In the genomic region with DNA sequence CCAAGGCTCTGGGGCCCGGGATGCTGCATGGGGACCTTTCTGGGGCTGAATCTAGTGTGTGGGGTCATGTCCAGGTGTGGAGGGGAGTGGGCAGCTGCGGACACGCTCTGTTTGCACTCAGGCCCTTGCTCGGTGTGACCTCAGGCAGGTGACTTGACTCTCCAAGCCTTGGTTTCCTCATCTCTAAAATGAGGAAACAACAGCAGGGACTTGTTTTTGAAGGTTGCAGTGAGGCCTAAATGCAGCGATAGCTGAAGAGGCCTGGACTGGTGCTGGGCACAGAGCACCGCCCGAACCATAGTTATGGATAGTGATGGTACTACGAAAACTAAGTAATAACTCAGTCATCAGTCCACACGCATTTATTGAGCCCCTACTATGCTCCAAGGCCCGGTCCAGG, we compare ENCODE assay signal across 19 cellular contexts.
DNase-seq lines count a peak whose midpoint lies in the region; ATAC-seq and TF ChIP-seq lines count a peak whose summit lies in the region.
"Had no signal": no experiment of that assay in that cellular context is flagged by ENCODE, and none has a peak within 500 bp of the region (broad histone marks: within the 10 kb centered on the region; RNA-seq: fewer than 3 reads in every experiment).

No MANE protein-coding gene starts in this region.

- TF ChIP-seq RAD21 in IMR-90 (IDR thresholded peaks at IDR 0.05; ENCODE audit: low read length): no peak

- TF ChIP-seq CTCF in IMR-90 (conservative IDR thresholded peaks at IDR 0.05; ENCODE audit: low read depth, low read length) (no peak), GM10248 (IDR thresholded peaks at IDR 0.05; ENCODE audit: control extremely low read depth, extremely low read depth, low read depth, missing control alignments) (no peak)

- H3K56ac ChIP-seq in IMR-90 (ENCODE audit: extremely low read depth, insufficient read depth, low read length): no peak overlapping the region

- H3K27ac Mint-ChIP-seq in CD4-positive, CD25-positive, alpha-beta regulatory T cell: peak overlapping the region; percentile 16 to 75 (median 58)

- H3K27me3 Mint-ChIP-seq in CD4-positive, CD25-positive, alpha-beta regulatory T cell: no peaks in the 10 kb centered on the region

- no peak overlapping the region for H3K14ac ChIP-seq in IMR-90 (replicated peaks; ENCODE audit: low read depth, low read length)

- H3K23ac ChIP-seq in IMR-90 (ENCODE audit: low read depth, low read length): no peak overlapping the region

- intact Hi-C loops in IMR-90 (cut with micrococcal nuclease): no loop called here
- intact Hi-C loops in posterior vena cava (cut with DNase I): no loop called here

- no peak overlapping the region for H4K8ac ChIP-seq in IMR-90 (ENCODE audit: low read depth in 2 of 2, low read length in 2 of 2)

- H3K27ac ChIP-seq in CD4-positive, CD25-positive, alpha-beta regulatory T cell (ENCODE audit: insufficient read depth, low read length, poor library complexity, severe bottlenecking): peak overlapping the region; percentile 25
- no peak overlapping the region for H3K27ac ChIP-seq in IMR-90 (ENCODE audit: insufficient read depth, low read length)
- H3K27ac ChIP-seq: GM23248, KMS-11, RWPE1 had no signal

- H2AK5ac ChIP-seq in IMR-90 (ENCODE audit: low read depth, low read length): no peak overlapping the region

- H2BK120ac ChIP-seq in IMR-90 (ENCODE audit: low read depth, low read length): no peak overlapping the region

- no peaks in the 10 kb centered on the region for H3K4me1 ChIP-seq in CD4-positive, CD25-positive, alpha-beta regulatory T cell (ENCODE audit: control insufficient read depth, insufficient read depth, low read length, poor library complexity, severe bottlenecking)
- H3K4me1 ChIP-seq in IMR-90 (ENCODE audit: control insufficient read depth, insufficient read depth, low read length): peaks cover 3% of the 10 kb centered on the region; the same call in 1 of the 2 replicates

- no TSS peak for BruUV-seq in IMR-90 (replicated peaks; lab: Mats Ljungman, UMichigan)

- H3K18ac ChIP-seq in IMR-90 (ENCODE audit: low read depth, low read length): no peak overlapping the region

- H3K4me3 ChIP-seq in CD4-positive, CD25-positive, alpha-beta regulatory T cell (ENCODE audit: low read depth, low read length): no peak overlapping the region
- no peak overlapping the region for H3K4me3 ChIP-seq in IMR-90 (ENCODE audit: insufficient read depth, low read depth, low read length)
- H3K4me3 ChIP-seq: GM23248 had no signal

- no peak overlapping the region for H3K4ac ChIP-seq in IMR-90 (ENCODE audit: low read depth, low read length)

- TF ChIP-seq POLR2A in IMR-90 (IDR thresholded peaks at IDR 0.05; ENCODE audit: low read depth, low read length): no peak

- H3K79me1 ChIP-seq in IMR-90 (ENCODE audit: low read depth in 1 of 2, low read length in 2 of 2): no peaks in the 10 kb centered on the region

- CTCF ChIA-PET in IMR-90 (lab: Yijun Ruan, JAX) (no interaction called here), GM10248 (lab: Yijun Ruan, JAX) (no interaction called here)

- 89% methylated on average over 5 of the region's 10 CpGs; no CpG with 5 or more reads in 1 of the 2 experiments for WGBS in IMR-90 (ENCODE audit: extremely low coverage in 2 of 2, insufficient read length in 1 of 2), 2 experiments

- no peaks in the 10 kb centered on the region for H3K9me3 ChIP-seq in CD4-positive, CD25-positive, alpha-beta regulatory T cell (ENCODE audit: control insufficient read depth in 2 of 2, low read length in 2 of 2)
- H3K9me3 ChIP-seq in IMR-90 (ENCODE audit: control insufficient read depth, insufficient read depth, low read length): no peaks in the 10 kb centered on the region
- H3K9me3 ChIP-seq: BE2C had no signal

- no peak overlapping the region for H4K5ac ChIP-seq in IMR-90 (ENCODE audit: low read depth, low read length)

- DNase-seq in CD4-positive, CD25-positive, alpha-beta regulatory T cell: no peak
- no peak for DNase-seq in IMR-90
- peak; percentile 23 for DNase-seq in islet precursor cell
- peak; percentile 47 for DNase-seq in posterior vena cava (ENCODE audit: low spot score)
- DNase-seq in GM10248 (ENCODE audit: extremely low spot score): no peak
- no peak for DNase-seq in NCI-H1694 treated with DMSO at 0.1 percent for 48 hours (lab: John Stamatoyannopoulos, UW)
- DNase-seq: BE2C, DMS 273 treated with DMSO at 0.1 percent for 48 hours, GF-D8, GM23248, NCI-H1048, NCI-H1436 treated with DMSO at 0.1 percent for 48 hours, NCI-H2081, NCI-H510A, NCI-H82, PC-3 had no signal

- H4K20me1 ChIP-seq in IMR-90 (ENCODE audit: insufficient read depth, low read length): no peaks in the 10 kb centered on the region

- no peak overlapping the region for H2BK20ac ChIP-seq in IMR-90 (ENCODE audit: low read depth, low read length)

- no peak overlapping the region for H3K9ac ChIP-seq in IMR-90 (ENCODE audit: low read depth, low read length)
- H3K9ac ChIP-seq: GM23248, KMS-11 had no signal

- peak overlapping the region; percentile 65 for H2AK9ac ChIP-seq in IMR-90 (replicated peaks; ENCODE audit: low read depth, low read length, poor library complexity)

- no peak overlapping the region for H3K4me2 ChIP-seq in IMR-90 (ENCODE audit: low read depth, low read length)
- H3K4me2 ChIP-seq: KMS-11 had no signal

- H3K36me3 Mint-ChIP-seq in CD4-positive, CD25-positive, alpha-beta regulatory T cell: peaks cover 19% of the 10 kb centered on the region

- peaks cover 27% of the 10 kb centered on the region for H3K36me3 ChIP-seq in CD4-positive, CD25-positive, alpha-beta regulatory T cell (ENCODE audit: control insufficient read depth, insufficient read depth, low read length)
- H3K36me3 ChIP-seq in IMR-90 (ENCODE audit: control insufficient read depth, insufficient read depth, low read length): no peaks in the 10 kb centered on the region
- H3K36me3 ChIP-seq: BE2C had no signal

- H2BK15ac ChIP-seq in IMR-90 (ENCODE audit: low read depth, low read length): no peak overlapping the region

- no peak overlapping the region for H3K4me3 Mint-ChIP-seq in CD4-positive, CD25-positive, alpha-beta regulatory T cell

- no peak overlapping the region for H4K91ac ChIP-seq in IMR-90 (ENCODE audit: insufficient read depth, low read depth, low read length)

- H3K9me1 ChIP-seq in IMR-90 (ENCODE audit: insufficient read depth, low read length): peaks cover 19% of the 10 kb centered on the region; the same call in 1 of the 2 replicates

- in situ Hi-C loops in IMR-90 (cut with MboI; ENCODE audit: low sequenced_read_pairs): loop anchor here (25.0 kb wide), 1 partner anchor 656 kb away; a partner anchor contains a TSS

- peaks cover 4 to 60% (median 25%) of the 10 kb centered on the region in 4 donors for H3K4me1 Mint-ChIP-seq in CD4-positive, CD25-positive, alpha-beta regulatory T cell

- no peak overlapping the region for H2BK5ac ChIP-seq in IMR-90 (ENCODE audit: low read depth, low read length, poor library complexity, severe bottlenecking)

- dilution Hi-C loops in IMR-90 (cut with HindIII; ENCODE audit: low sequenced_read_pairs, unreplicated experiment): no loop called here

- H3K27me3 ChIP-seq in CD4-positive, CD25-positive, alpha-beta regulatory T cell (ENCODE audit: control insufficient read depth, insufficient read depth, low read length): no peaks in the 10 kb centered on the region
- no peaks in the 10 kb centered on the region for H3K27me3 ChIP-seq in IMR-90 (ENCODE audit: control insufficient read depth, insufficient read depth, low read length)
- H3K27me3 ChIP-seq: BE2C had no signal

- no peak for ATAC-seq in CD4-positive, CD25-positive, alpha-beta regulatory T cell (ENCODE audit: low read depth in 2 of 2)
- ATAC-seq in IMR-90 (ENCODE audit: low read depth): no peak
- ATAC-seq in HG02588 (IDR thresholded peaks at IDR 0.05; ENCODE audit: unreplicated experiment): no peak
- ATAC-seq: PC-3 had no signal

- no peaks in the 10 kb centered on the region for H3K9me3 Mint-ChIP-seq in CD4-positive, CD25-positive, alpha-beta regulatory T cell

- POLR2A ChIA-PET in IMR-90 (lab: Charles Lee; ENCODE audit: unreplicated experiment): no interaction called here
- POLR2A ChIA-PET in GM10248 (lab: Yijun Ruan, JAX): no interaction called here

- no peak overlapping the region for H2AFZ ChIP-seq in IMR-90 (replicated peaks; ENCODE audit: low read length, poor library complexity)
- H2AFZ ChIP-seq: GM23248 had no signal

TF ChIP-seq in IMR-90, 13 proteins besides CTCF, POLR2A, EP300 and RAD21:
- TF ChIP-seq RFX5 (IDR thresholded peaks at IDR 0.05; ENCODE audit: low read depth, low read length) (no peak), CEBPB (IDR thresholded peaks at IDR 0.05; ENCODE audit: low read depth, low read length) (no peak), MAFK (IDR thresholded peaks at IDR 0.05; ENCODE audit: low read depth, low read length) (no peak), SMC3 (IDR thresholded peaks at IDR 0.05; ENCODE audit: low read depth, low read length) (no peak), BHLHE40 (IDR thresholded peaks at IDR 0.05; ENCODE audit: low read depth, low read length) (no peak), CHD1 (IDR thresholded peaks at IDR 0.05; ENCODE audit: low read depth, low read length) (no peak), NFE2L2 (IDR thresholded peaks at IDR 0.05; ENCODE audit: low read depth, low read length) (no peak), MAZ (IDR thresholded peaks at IDR 0.05; ENCODE audit: borderline replicate concordance, low read depth, low read length) (no peak), FOS (IDR thresholded peaks at IDR 0.05; ENCODE audit: low read depth, low read length) (no peak)
- TF ChIP-seq, protein P1, sequence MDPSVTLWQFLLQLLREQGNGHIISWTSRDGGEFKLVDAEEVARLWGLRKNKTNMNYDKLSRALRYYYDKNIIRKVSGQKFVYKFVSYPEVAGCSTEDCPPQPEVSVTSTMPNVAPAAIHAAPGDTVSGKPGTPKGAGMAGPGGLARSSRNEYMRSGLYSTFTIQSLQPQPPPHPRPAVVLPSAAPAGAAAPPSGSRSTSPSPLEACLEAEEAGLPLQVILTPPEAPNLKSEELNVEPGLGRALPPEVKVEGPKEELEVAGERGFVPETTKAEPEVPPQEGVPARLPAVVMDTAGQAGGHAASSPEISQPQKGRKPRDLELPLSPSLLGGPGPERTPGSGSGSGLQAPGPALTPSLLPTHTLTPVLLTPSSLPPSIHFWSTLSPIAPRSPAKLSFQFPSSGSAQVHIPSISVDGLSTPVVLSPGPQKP (IDR thresholded peaks at IDR 0.05; ENCODE audit: borderline replicate concordance, low read depth, low read length): no peak
TF ChIP-seq in IMR-90: peak in this region for 0.

Comparison
In these comparisons a context has a peak if more than half of its experiments do, and no peak if none do; other contexts are left out.
1. DNase-seq: peak in islet precursor cell (single experiment) and posterior vena cava (single experiment); none in CD4-positive, CD25-positive, alpha-beta regulatory T cell (0 of 3), IMR-90 (single experiment), GM10248 (single experiment) and NCI-H1694 treated with DMSO at 0.1 percent for 48 hours (single experiment).